17 cellular contexts compared by ENCODE assay signal in genomic region chr4:94536049-94536448, GRCh38.
A peak's percentile ranks its signal among the peaks of the same experiment; 100 is the strongest.
DNase-seq lines count a peak whose midpoint lies in the region; ATAC-seq and TF ChIP-seq lines count a peak whose summit lies in the region.
"Had no signal": no experiment of that assay in that cellular context is flagged by ENCODE, and none has a peak within 500 bp of the region (broad histone marks: within the 10 kb centered on the region; RNA-seq: fewer than 3 reads in every experiment).

No MANE protein-coding gene starts in this region.

- CTCF ChIA-PET in A673 (lab: Charles Lee), result no interaction called here

- H3K27me3 ChIP-seq in A673 (replicated peaks; ENCODE audit: insufficient read depth, low read depth, low read length, poor library complexity), result no peaks in the 10 kb centered on the region
- H3K27me3 ChIP-seq in mesendoderm (ENCODE audit: insufficient read depth, low read length, poor library complexity), result no peaks in the 10 kb centered on the region
- H3K27me3 ChIP-seq: adrenal gland, vagina had no signal

- no peak overlapping the region for H3K4me3 ChIP-seq in A673 (ENCODE audit: low read depth, low read length, poor library complexity, severe bottlenecking)
- no peak overlapping the region for H3K4me3 ChIP-seq in mesendoderm (ENCODE audit: low read length)
- H3K4me3 ChIP-seq: adrenal gland, SK-N-MC, vagina had no signal

- peaks cover 3% of the 10 kb centered on the region for H3K79me1 ChIP-seq in mesendoderm (ENCODE audit: low read length)

- H3K9me3 Mint-ChIP-seq in chondrocyte (ENCODE audit: low read depth) (no peaks in the 10 kb centered on the region), glutamatergic neuron (ENCODE audit: unreplicated experiment) (no peaks in the 10 kb centered on the region)
- H3K9me3 Mint-ChIP-seq in activated naive CD8-positive, alpha-beta T cell treated with anti-CD3 and anti-CD28 coated beads, Interleukin-2, amount 50 U/mL, for 24 hours, result no peaks in the 10 kb centered on the region
- H3K9me3 Mint-ChIP-seq: activated T-helper 17 cell treated with anti-CD3 and anti-CD28 coated beads, Interleukin-2, amount 50 U/mL, for 72 hours; stimulated activated naive CD8-positive, alpha-beta T cell treated with anti-CD3 and anti-CD28 coated beads, Interleukin-15, amount 100 ng/mL, for 72 hours had no signal

- H3K27ac ChIP-seq in A673 (ENCODE audit: low read depth, low read length, poor library complexity, severe bottlenecking) (peak overlapping the region; percentile 42), mesendoderm (ENCODE audit: low read depth, low read length) (no peak overlapping the region)
- H3K27ac ChIP-seq: adrenal gland, SK-N-MC had no signal

- H3K4me1 Mint-ChIP-seq in chondrocyte (ENCODE audit: low read depth), result peaks cover 79% of the 10 kb centered on the region
- peaks cover 2% of the 10 kb centered on the region for H3K4me1 Mint-ChIP-seq in glutamatergic neuron (ENCODE audit: low read depth, unreplicated experiment)
- H3K4me1 Mint-ChIP-seq in activated naive CD8-positive, alpha-beta T cell treated with anti-CD3 and anti-CD28 coated beads, Interleukin-2, amount 50 U/mL, for 24 hours, result peaks cover 8% of the 10 kb centered on the region

- H3K4me1 ChIP-seq in A673 (ENCODE audit: insufficient read depth, low read length, poor library complexity, severe bottlenecking) (peaks cover 76% of the 10 kb centered on the region), mesendoderm (ENCODE audit: control insufficient read depth, low read depth, low read length) (peaks cover 5% of the 10 kb centered on the region)

- WGBS in mesendoderm (ENCODE audit: extremely low coverage, insufficient coverage, low lambda C conversion rate), result no CpG with 5 or more reads among the region's 3 CpGs

- H3K36me3 Mint-ChIP-seq in chondrocyte (ENCODE audit: low read depth), result peaks cover 7% of the 10 kb centered on the region
- H3K36me3 Mint-ChIP-seq in glutamatergic neuron (ENCODE audit: unreplicated experiment), result no peaks in the 10 kb centered on the region
- peaks cover 3% of the 10 kb centered on the region for H3K36me3 Mint-ChIP-seq in activated naive CD8-positive, alpha-beta T cell treated with anti-CD3 and anti-CD28 coated beads, Interleukin-2, amount 50 U/mL, for 24 hours (ENCODE audit: low read depth)

- H3K4me2 ChIP-seq in mesendoderm (ENCODE audit: low read length), result no peak overlapping the region

- H3K18ac ChIP-seq in mesendoderm (ENCODE audit: low read length), result no peak overlapping the region

- H3K23ac ChIP-seq in mesendoderm (ENCODE audit: low read length), result no peak overlapping the region

- ATAC-seq in activated naive CD8-positive, alpha-beta T cell treated with anti-CD3 and anti-CD28 coated beads, Interleukin-2, amount 50 U/mL, for 24 hours, result no peak
- ATAC-seq in HG03354 (IDR thresholded peaks at IDR 0.05; ENCODE audit: poor library complexity, severe bottlenecking, unreplicated experiment), result no peak
- ATAC-seq: activated T-helper 17 cell treated with anti-CD3 and anti-CD28 coated beads, Interleukin-2, amount 50 U/mL, for 72 hours; stimulated activated naive CD8-positive, alpha-beta T cell treated with anti-CD3 and anti-CD28 coated beads, Interleukin-15, amount 100 ng/mL, for 72 hours had no signal

- H2BK120ac ChIP-seq in mesendoderm (ENCODE audit: low read depth, low read length), result no peak overlapping the region

- DNase-seq in A673 (ENCODE audit: low spot score) (no peak), LHCN-M2 (ENCODE audit: low read depth) (peak; percentile 68), chondrocyte (ENCODE audit: low spot score) (no peak), mesendoderm (peak; percentile 62), glutamatergic neuron (no peak), NCI-H187 (lab: John Stamatoyannopoulos, UW) (no peak)
- DNase-seq in activated naive CD8-positive, alpha-beta T cell treated with anti-CD3 and anti-CD28 coated beads, Interleukin-2, amount 50 U/mL, for 24 hours, result no peak
- DNase-seq: adrenal gland; head of caudate nucleus; KBM-7; NCI-H1105; NCI-H226; stimulated activated naive CD8-positive, alpha-beta T cell treated with anti-CD3 and anti-CD28 coated beads, Interleukin-15, amount 100 ng/mL, for 72 hours had no signal

- BruUV-seq in A673 (replicated peaks; lab: Mats Ljungman, UMichigan), result TSS peak; percentile 7

- H3K56ac ChIP-seq in mesendoderm (ENCODE audit: low read length), result no peak overlapping the region

- no peaks in the 10 kb centered on the region for H3K9me3 ChIP-seq in A673 (ENCODE audit: low read depth, low read length, poor library complexity, severe bottlenecking)
- H3K9me3 ChIP-seq: adrenal gland, vagina had no signal

- H3K4ac ChIP-seq in mesendoderm (ENCODE audit: low read depth, low read length), result no peak overlapping the region

- no peak overlapping the region for H2BK15ac ChIP-seq in mesendoderm (replicated peaks; ENCODE audit: low read depth)

- H3K27me3 Mint-ChIP-seq in chondrocyte (ENCODE audit: low read depth) (no peaks in the 10 kb centered on the region), glutamatergic neuron (ENCODE audit: unreplicated experiment) (no peaks in the 10 kb centered on the region)
- H3K27me3 Mint-ChIP-seq in activated naive CD8-positive, alpha-beta T cell treated with anti-CD3 and anti-CD28 coated beads, Interleukin-2, amount 50 U/mL, for 24 hours, result no peaks in the 10 kb centered on the region
- H3K27me3 Mint-ChIP-seq: activated T-helper 17 cell treated with anti-CD3 and anti-CD28 coated beads, Interleukin-2, amount 50 U/mL, for 72 hours; stimulated activated naive CD8-positive, alpha-beta T cell treated with anti-CD3 and anti-CD28 coated beads, Interleukin-15, amount 100 ng/mL, for 72 hours had no signal

- POLR2A ChIA-PET in A673 (lab: Charles Lee; ENCODE audit: low non-redundant PET), result no interaction called here

- no peak overlapping the region for H2BK5ac ChIP-seq in mesendoderm (ENCODE audit: low read length)

- no peak overlapping the region for H3K9ac ChIP-seq in mesendoderm (ENCODE audit: low read length)

- no peak for TF ChIP-seq CTCF in A673 (conservative IDR thresholded peaks at IDR 0.05; ENCODE audit: low read depth, low read length)
- no peak for TF ChIP-seq CTCF in chondrocyte (IDR thresholded peaks at IDR 0.05)
- no peak for TF ChIP-seq CTCF in glutamatergic neuron (IDR thresholded peaks at IDR 0.05; ENCODE audit: partially characterized antibody, unreplicated experiment)

- H3K4me3 Mint-ChIP-seq in chondrocyte (ENCODE audit: unreplicated experiment) (no peak overlapping the region), glutamatergic neuron (ENCODE audit: unreplicated experiment) (no peak overlapping the region)
- H3K4me3 Mint-ChIP-seq in activated naive CD8-positive, alpha-beta T cell treated with anti-CD3 and anti-CD28 coated beads, Interleukin-2, amount 50 U/mL, for 24 hours, result no peak overlapping the region
- H3K4me3 Mint-ChIP-seq: activated T-helper 17 cell treated with anti-CD3 and anti-CD28 coated beads, Interleukin-2, amount 50 U/mL, for 72 hours; stimulated activated naive CD8-positive, alpha-beta T cell treated with anti-CD3 and anti-CD28 coated beads, Interleukin-15, amount 100 ng/mL, for 72 hours had no signal

- H3K36me3 ChIP-seq in A673 (ENCODE audit: insufficient read depth, low read length, poor library complexity, severe bottlenecking), result no peaks in the 10 kb centered on the region
- no peaks in the 10 kb centered on the region for H3K36me3 ChIP-seq in mesendoderm (ENCODE audit: control insufficient read depth, insufficient read depth, low read length)
- H3K36me3 ChIP-seq: adrenal gland, vagina had no signal

- no peak overlapping the region for H4K5ac ChIP-seq in mesendoderm (ENCODE audit: low read length)

- H4K8ac ChIP-seq in mesendoderm (ENCODE audit: low read depth, low read length), result no peak overlapping the region

- no peak overlapping the region for H2AK5ac ChIP-seq in mesendoderm (ENCODE audit: low read length)

- no peaks in the 10 kb centered on the region for H3K79me2 ChIP-seq in mesendoderm (ENCODE audit: control insufficient read depth, insufficient read depth, low read length)

- peak overlapping the region; percentile 76 for H3K27ac Mint-ChIP-seq in chondrocyte (ENCODE audit: unreplicated experiment)
- H3K27ac Mint-ChIP-seq in glutamatergic neuron (ENCODE audit: unreplicated experiment), result no peak overlapping the region
- H3K27ac Mint-ChIP-seq in activated naive CD8-positive, alpha-beta T cell treated with anti-CD3 and anti-CD28 coated beads, Interleukin-2, amount 50 U/mL, for 24 hours, result no peak overlapping the region
- H3K27ac Mint-ChIP-seq: activated T-helper 17 cell treated with anti-CD3 and anti-CD28 coated beads, Interleukin-2, amount 50 U/mL, for 72 hours had no signal

- intact Hi-C loops in A673 (cut with micrococcal nuclease; ENCODE audit: unreplicated experiment), result no loop called here

Comparison
In these comparisons a context has a peak if more than half of its experiments do, and no peak if none do; other contexts are left out.
1. DNase-seq: peak in LHCN-M2 (single experiment) and mesendoderm (single experiment); none in A673 (single experiment), chondrocyte (single experiment), glutamatergic neuron (single experiment), activated naive CD8-positive, alpha-beta T cell treated with anti-CD3 and anti-CD28 coated beads, Interleukin-2, amount 50 U/mL, for 24 hours (single experiment) and NCI-H187 (0 of 2).